ENCODE assay signal across 8 cellular contexts in genomic region chr17:72592242-72592966, GRCh38.
DNase-seq lines count a peak whose midpoint lies in the region; ATAC-seq and TF ChIP-seq lines count a peak whose summit lies in the region.

No MANE protein-coding gene starts in this region.

- H3K27me3 ChIP-seq in adrenal gland (peaks cover 33% of the 10 kb centered on the region), heart right ventricle (peaks cover 0 to 68% (median 48%) of the 10 kb centered on the region in 7 donors), parathyroid adenoma (ENCODE audit: control insufficient read depth, insufficient read depth, low read length) (no peaks in the 10 kb centered on the region), upper lobe of left lung (peaks cover 0 to 15% (median 4%) of the 10 kb centered on the region in 4 donors)

- peak; percentile 91 to 95 (median 93) for ATAC-seq in heart right ventricle
- ATAC-seq in upper lobe of left lung (ENCODE audit: low FRiP score in 2 of 2): peak; percentile 86 to 90

- H3K79me2 ChIP-seq in parathyroid adenoma: no peaks in the 10 kb centered on the region

- H3K9me3 ChIP-seq in adrenal gland (replicated peaks in 1 of 3) (no peaks in the 10 kb centered on the region), heart right ventricle (no peaks in the 10 kb centered on the region), parathyroid adenoma (ENCODE audit: control insufficient read depth, low read length) (no peaks in the 10 kb centered on the region), upper lobe of left lung (no peaks in the 10 kb centered on the region)

- intact Hi-C loops in adrenal gland (cut with DNase I): no loop called here
- intact Hi-C loops in heart right ventricle (cut with DNase I): no loop called here

- peak overlapping the region; percentile 42 for H3K4me2 ChIP-seq in parathyroid adenoma (ENCODE audit: low read length)

- peak; percentile 86 for DNase-seq in Ammon's horn (ENCODE audit: low spot score)
- peak; percentile 43 for DNase-seq in HS-27A (ENCODE audit: low read depth)
- peak; percentile 92 for DNase-seq in RPMI8226
- DNase-seq in adrenal gland: peak in 4 of 7 donors; percentile 11 to 41 (median 19)
- DNase-seq in heart right ventricle: peak; percentile 42 to 63
- DNase-seq in upper lobe of left lung: peak; percentile 60 to 93

- no peaks in the 10 kb centered on the region for H3K36me3 ChIP-seq in adrenal gland (replicated peaks in 1 of 2)
- no peaks in the 10 kb centered on the region for H3K36me3 ChIP-seq in heart right ventricle
- H3K36me3 ChIP-seq in parathyroid adenoma (ENCODE audit: control insufficient read depth, insufficient read depth, low read length): no peaks in the 10 kb centered on the region
- H3K36me3 ChIP-seq in upper lobe of left lung: no peaks in the 10 kb centered on the region

- no peak for TF ChIP-seq EP300 in upper lobe of left lung (IDR thresholded peaks at IDR 0.05)

- H3K27ac ChIP-seq in adrenal gland (no peak overlapping the region), heart right ventricle (peak overlapping the region in 2 of 10 donors; percentile 25 to 49), parathyroid adenoma (no peak overlapping the region), upper lobe of left lung (peak overlapping the region in 2 of 4 donors; percentile 50 to 74)

- no peak for TF ChIP-seq CTCF in adrenal gland (IDR thresholded peaks at IDR 0.05)
- TF ChIP-seq CTCF in heart right ventricle (IDR thresholded peaks at IDR 0.05): no peak
- no peak for TF ChIP-seq CTCF in parathyroid adenoma (IDR thresholded peaks at IDR 0.05)
- TF ChIP-seq CTCF in upper lobe of left lung (IDR thresholded peaks at IDR 0.05): no peak

- peak; percentile 100 for TF ChIP-seq POLR2A in GM19099 (IDR thresholded peaks at IDR 0.05; ENCODE audit: extremely low read depth, insufficient read length, low read depth)
- TF ChIP-seq POLR2A in adrenal gland (IDR thresholded peaks at IDR 0.05): peak; percentile 25 to 56
- peak in 3 of 4 donors; percentile 64 to 93 (median 89) for TF ChIP-seq POLR2A in upper lobe of left lung (IDR thresholded peaks at IDR 0.05)

- WGBS in adrenal gland, 4 donors: 0 to 4% (median 1%) methylated on average over 7 to 71 of the region's 71 CpGs
- 1% methylated on average over 66 to 71 of the region's 71 CpGs for WGBS in heart right ventricle, 2 donors
- 3 to 4% methylated on average over 17 to 44 of the region's 71 CpGs for WGBS in upper lobe of left lung, 2 donors

- H2AFZ ChIP-seq in parathyroid adenoma: no peak overlapping the region

- H3K4me3 ChIP-seq in adrenal gland: peak overlapping the region in 1 of 4 donors; percentile 28
- peak overlapping the region; percentile 22 to 66 (median 59) for H3K4me3 ChIP-seq in heart right ventricle
- H3K4me3 ChIP-seq in parathyroid adenoma (ENCODE audit: low read depth, low read length): peak overlapping the region; percentile 25
- H3K4me3 ChIP-seq in upper lobe of left lung: peak overlapping the region; percentile 25 to 65 (median 52)

- H3K4me1 ChIP-seq in adrenal gland (replicated peaks in 1 of 2) (peaks cover 0 to 10% of the 10 kb centered on the region in 2 donors), heart right ventricle (peaks cover 0 to 20% (median 14%) of the 10 kb centered on the region in 9 donors), parathyroid adenoma (no peaks in the 10 kb centered on the region), upper lobe of left lung (peaks cover 9 to 34% (median 22%) of the 10 kb centered on the region in 4 donors)

- no peak overlapping the region for H3K9ac ChIP-seq in parathyroid adenoma

Comparison
In these comparisons a context has a peak if more than half of its experiments do, and no peak if none do; other contexts are left out.
1. DNase-seq: peak in every context shown above with its lines; median percentile 92 in RPMI8226; 86 in Ammon's horn; 76 in upper lobe of left lung; 52 in heart right ventricle; 43 in HS-27A; 19 in adrenal gland.
2. POLR2A ChIP-seq: peak in every context shown above with its lines; median percentile 100 in GM19099; 89 in upper lobe of left lung; 40 in adrenal gland.